8 cellular contexts compared by ENCODE assay signal in genomic region chr14:24147761-24148428, GRCh38. TPM values are rescaled to one million over a fixed set of nuclear protein-coding genes. Genes with fewer than 3 reads are reported as not detected.
DNase-seq lines count a peak whose midpoint lies in the region; ATAC-seq and TF ChIP-seq lines count a peak whose summit lies in the region.

No MANE protein-coding gene starts in this region.

- peaks cover 0 to 53% (median 12%) of the 10 kb centered on the region in 3 donors for H3K36me3 Mint-ChIP-seq in naive thymus-derived CD8-positive, alpha-beta T cell

- DNase-seq in Jurkat, Clone E6-1 (ENCODE audit: low read depth, low spot score) = no peak
- DNase-seq in colonic mucosa = no peak
- no peak for DNase-seq in naive thymus-derived CD8-positive, alpha-beta T cell
- no peak for DNase-seq in NK-92 (lab: John Stamatoyannopoulos, UW; ENCODE audit: unreplicated experiment)
- no peak for DNase-seq in stimulated activated CD4-positive, alpha-beta T cell treated with anti-CD3 and anti-CD28 coated beads, Interleukin-2, amount 100 ng/mL, for 48 hours
- DNase-seq in SW 1271 (lab: John Stamatoyannopoulos, UW) = no peak

- H3K4me1 ChIP-seq in BLaER1 (peaks cover 43% of the 10 kb centered on the region), colonic mucosa (peaks cover 17% of the 10 kb centered on the region)

- POLR2A ChIA-PET in naive thymus-derived CD8-positive, alpha-beta T cell (lab: Charles Lee) = interaction anchor here (0.9 to 5.1 kb wide), 13 partner anchors 9 to 94 kb away, joined by 3 to 84 read pairs (median 13); partner anchors contain the start of genes DCAF11, IPO4, IRF9 and NRL

- no peak for ATAC-seq in naive thymus-derived CD8-positive, alpha-beta T cell
- ATAC-seq in HG03439 (IDR thresholded peaks at IDR 0.05; ENCODE audit: unreplicated experiment) = no peak

- no peak for TF ChIP-seq CTCF in colonic mucosa (IDR thresholded peaks at IDR 0.05)

- H3K27ac Mint-ChIP-seq in naive thymus-derived CD8-positive, alpha-beta T cell = peak overlapping the region; percentile 57 to 86 (median 79)

- H3K27me3 ChIP-seq in BLaER1 (no peaks in the 10 kb centered on the region), colonic mucosa (no peaks in the 10 kb centered on the region)

- H3K9me3 Mint-ChIP-seq in naive thymus-derived CD8-positive, alpha-beta T cell = no peaks in the 10 kb centered on the region

- peak overlapping the region; percentile 92 for H3K9ac ChIP-seq in BLaER1
- peak overlapping the region; percentile 91 to 95 for H3K9ac ChIP-seq in colonic mucosa (ENCODE audit: low read depth in 2 of 2, low read length in 2 of 2)

- intact Hi-C loops in colonic mucosa (cut with DNase I) = no loop called here

- peak overlapping the region; percentile 99 for H3K4me2 ChIP-seq in BLaER1

- H3K9me3 ChIP-seq in BLaER1 (no peaks in the 10 kb centered on the region), colonic mucosa (no peaks in the 10 kb centered on the region)

- H3K36me3 ChIP-seq in BLaER1 (peaks cover 68% of the 10 kb centered on the region), colonic mucosa (peaks cover 20% of the 10 kb centered on the region)

- H3K27ac ChIP-seq in BLaER1 = peak overlapping the region; percentile 89
- H3K27ac ChIP-seq in colonic mucosa = peak overlapping the region; percentile 99

- peaks cover 19 to 68% (median 65%) of the 10 kb centered on the region in 4 donors for H3K4me1 Mint-ChIP-seq in naive thymus-derived CD8-positive, alpha-beta T cell

- peaks cover 20% of the 10 kb centered on the region for H4K20me1 ChIP-seq in BLaER1

- peak overlapping the region; percentile 100 for H3K4me3 ChIP-seq in BLaER1
- peak overlapping the region; percentile 97 for H3K4me3 ChIP-seq in Jurkat, Clone E6-1 (ENCODE audit: low read length)
- peak overlapping the region; percentile 94 for H3K4me3 ChIP-seq in colonic mucosa

- H3K27me3 Mint-ChIP-seq in naive thymus-derived CD8-positive, alpha-beta T cell = no peaks in the 10 kb centered on the region

- peak overlapping the region; percentile 86 to 100 (median 92) for H3K4me3 Mint-ChIP-seq in naive thymus-derived CD8-positive, alpha-beta T cell

RNA-seq across cellular contexts. Expression of gene RNF31, which starts 0.6 kb away (rescaled TPM):
- 57.2 TPM for polyA plus RNA-seq in Jurkat, Clone E6-1 (2012; ENCODE audit: insufficient read depth, insufficient read length)
- 10 to 100 TPM; 36.1 to 70.4 TPM for total RNA-seq in colonic mucosa
- 10 to 100 TPM; 85.7 to 91.4 TPM for total RNA-seq in naive thymus-derived CD8-positive, alpha-beta T cell
- polyA plus RNA-seq in naive thymus-derived CD8-positive, alpha-beta T cell = 10 to 100 TPM; 34.1 to 45.3 (median 37.6) TPM

RNA-seq across cellular contexts. Expression of gene PSME2, which starts 1.5 kb away (rescaled TPM):
- 271 TPM for polyA plus RNA-seq in Jurkat, Clone E6-1 (2012; ENCODE audit: insufficient read depth, insufficient read length)
- total RNA-seq in colonic mucosa = 100 to 1,000 TPM; 151 to 320 TPM
- total RNA-seq in naive thymus-derived CD8-positive, alpha-beta T cell = 100 to 1,000 TPM; 129 to 140 TPM
- 100 to 1,000 TPM; 402 to 471 (median 463) TPM for polyA plus RNA-seq in naive thymus-derived CD8-positive, alpha-beta T cell

RNA-seq across cellular contexts. Expression of gene EMC9, which starts 6.5 kb away (rescaled TPM):
- 54.8 TPM for polyA plus RNA-seq in Jurkat, Clone E6-1 (2012; ENCODE audit: insufficient read depth, insufficient read length)
- total RNA-seq in colonic mucosa = 10 to 100 TPM; 21.1 to 49.6 TPM
- 10 to 100 TPM; 16.6 to 18.1 TPM for total RNA-seq in naive thymus-derived CD8-positive, alpha-beta T cell
- polyA plus RNA-seq in naive thymus-derived CD8-positive, alpha-beta T cell = 1 to 10 TPM; 7.5 to 9.4 (median 8.4) TPM

RNA-seq across cellular contexts. Expression of gene PSME1, which starts 11.9 kb away (rescaled TPM):
- polyA plus RNA-seq in Jurkat, Clone E6-1 (2012; ENCODE audit: insufficient read depth, insufficient read length) = 321 TPM
- total RNA-seq in colonic mucosa = 100 to 1,000 TPM; 199 to 235 TPM
- total RNA-seq in naive thymus-derived CD8-positive, alpha-beta T cell = 100 to 1,000 TPM; 202 to 203 TPM
- polyA plus RNA-seq in naive thymus-derived CD8-positive, alpha-beta T cell = 100 to 1,000 TPM; 681 to 767 (median 753) TPM

RNA-seq across cellular contexts. Expression of gene IRF9, which starts 13.2 kb away (rescaled TPM):
- polyA plus RNA-seq in Jurkat, Clone E6-1 (2012; ENCODE audit: insufficient read depth, insufficient read length) = 21.2 TPM
- 10 to 100 TPM; 54.4 to 57.5 TPM for total RNA-seq in colonic mucosa
- total RNA-seq in naive thymus-derived CD8-positive, alpha-beta T cell = 100 to 1,000 TPM; 109 to 116 TPM
- polyA plus RNA-seq in naive thymus-derived CD8-positive, alpha-beta T cell = 10 to 100 TPM; 46.6 to 68.6 (median 51.3) TPM
